ENCODE assay signal across 8 cellular contexts in genomic region chr19:48624067-48624594, GRCh38. TPM values are rescaled to one million over a fixed set of nuclear protein-coding genes. Genes with fewer than 3 reads are reported as not detected.
DNase-seq lines count a peak whose midpoint lies in the region; ATAC-seq and TF ChIP-seq lines count a peak whose summit lies in the region.

No MANE protein-coding gene starts in this region.

- H4K20me1 ChIP-seq in neural cell (ENCODE audit: insufficient read depth), result no peaks in the 10 kb centered on the region

- peaks cover 37% of the 10 kb centered on the region for H3K36me3 Mint-ChIP-seq in stimulated activated naive CD8-positive, alpha-beta T cell treated with anti-CD3 and anti-CD28 coated beads, Interleukin-15, Interleukin-2, amounts not matched to agents 100 ng/mL and 50 ng/mL, for 24 hours (ENCODE audit: low read depth)

- H3K27me3 ChIP-seq in RWPE2 (ENCODE audit: insufficient read depth, poor library complexity, severe bottlenecking) (no peaks in the 10 kb centered on the region), neural cell (ENCODE audit: insufficient read depth, low read depth, low read length) (no peaks in the 10 kb centered on the region)

- H3K9me3 ChIP-seq in RWPE2 (ENCODE audit: severe bottlenecking) (no peaks in the 10 kb centered on the region), neural cell (ENCODE audit: low read length) (no peaks in the 10 kb centered on the region)

- no peaks in the 10 kb centered on the region for H3K27me3 Mint-ChIP-seq in stimulated activated naive CD8-positive, alpha-beta T cell treated with anti-CD3 and anti-CD28 coated beads, Interleukin-15, Interleukin-2, amounts not matched to agents 100 ng/mL and 50 ng/mL, for 24 hours

- H3K4me2 ChIP-seq in neural cell (ENCODE audit: low read length), result peak overlapping the region; percentile 93

- TF ChIP-seq EP300 in neural cell (conservative IDR thresholded peaks at IDR 0.05; ENCODE audit: poor library complexity, severe bottlenecking), result peak; percentile 29

- no peaks in the 10 kb centered on the region for H3K9me3 Mint-ChIP-seq in stimulated activated naive CD8-positive, alpha-beta T cell treated with anti-CD3 and anti-CD28 coated beads, Interleukin-15, Interleukin-2, amounts not matched to agents 100 ng/mL and 50 ng/mL, for 24 hours

- H3K27ac Mint-ChIP-seq in stimulated activated naive CD8-positive, alpha-beta T cell treated with anti-CD3 and anti-CD28 coated beads, Interleukin-15, Interleukin-2, amounts not matched to agents 100 ng/mL and 50 ng/mL, for 24 hours, result peak overlapping the region; percentile 95

- in situ Hi-C loops in KBM-7 (cut with MboI; ENCODE audit: low pct_unique_long_range_greater_than_20kb, low sequenced_read_pairs), result no loop called here

- H3K36me3 ChIP-seq in RWPE2 (ENCODE audit: low read depth) (peaks cover 4% of the 10 kb centered on the region; the same call in 1 of the 2 replicates), neural cell (ENCODE audit: insufficient read depth, low read length) (no peaks in the 10 kb centered on the region)

- peaks cover 5% of the 10 kb centered on the region for H3F3A ChIP-seq in neural cell (ENCODE audit: insufficient read depth, low read length, poor library complexity, severe bottlenecking)

- H3K27ac ChIP-seq in RWPE2 (ENCODE audit: poor library complexity, severe bottlenecking) (peak overlapping the region; percentile 27), neural cell (ENCODE audit: low read length) (peak overlapping the region; percentile 93)

- H3K4me3 ChIP-seq in RWPE2 (ENCODE audit: severe bottlenecking) (peak overlapping the region; percentile 6), neural cell (ENCODE audit: low read length) (peak overlapping the region; percentile 90)

- no peak for TF ChIP-seq CTCF in RWPE2 (IDR thresholded peaks at IDR 0.05; ENCODE audit: poor library complexity, severe bottlenecking)
- TF ChIP-seq CTCF in neural cell (IDR thresholded peaks at IDR 0.05; ENCODE audit: poor library complexity, severe bottlenecking), result no peak

- H3K4me3 Mint-ChIP-seq in stimulated activated naive CD8-positive, alpha-beta T cell treated with anti-CD3 and anti-CD28 coated beads, Interleukin-15, Interleukin-2, amounts not matched to agents 100 ng/mL and 50 ng/mL, for 24 hours, result peak overlapping the region; percentile 86

- peak overlapping the region; percentile 32 for H2AFZ ChIP-seq in neural cell (ENCODE audit: low read depth, low read length)

- peaks cover 16% of the 10 kb centered on the region for H3K79me2 ChIP-seq in neural cell (replicated peaks; ENCODE audit: insufficient read depth, low read length)

- H3K9ac ChIP-seq in neural cell (ENCODE audit: low read length), result peak overlapping the region; percentile 94

- TF ChIP-seq RAD21 in neural cell (conservative IDR thresholded peaks at IDR 0.05), result no peak

- ATAC-seq in GM21423 (IDR thresholded peaks at IDR 0.05; ENCODE audit: unreplicated experiment) (peak; percentile 59), RWPE2 (ENCODE audit: low read depth) (peak; percentile 83)

- DNase-seq in CMK (ENCODE audit: low read depth) (peak; percentile 96), KBM-7 (peak; percentile 97), RWPE2 (ENCODE audit: low spot score) (peak; percentile 97), fibroblast of the conjunctiva (ENCODE audit: low read depth) (peak; percentile 95)
- peak; percentile 94 for DNase-seq in activated gamma-delta T cell treated with anti-CD3 and anti-CD28 coated beads, Interleukin-2, amount 50 U/mL, for 16 hours (ENCODE audit: low read depth)

- no peaks in the 10 kb centered on the region for H3K9me2 ChIP-seq in neural cell (ENCODE audit: insufficient read depth, low read length)

- peaks cover 7% of the 10 kb centered on the region for H3K4me1 ChIP-seq in RWPE2 (ENCODE audit: insufficient read depth, poor library complexity, severe bottlenecking)

- peaks cover 61% of the 10 kb centered on the region for H3K4me1 Mint-ChIP-seq in stimulated activated naive CD8-positive, alpha-beta T cell treated with anti-CD3 and anti-CD28 coated beads, Interleukin-15, Interleukin-2, amounts not matched to agents 100 ng/mL and 50 ng/mL, for 24 hours (ENCODE audit: low read depth)

TF ChIP-seq in neural cell, 6 proteins besides CTCF, POLR2A, EP300 and RAD21:
- TF ChIP-seq SMC3 (conservative IDR thresholded peaks at IDR 0.05; ENCODE audit: poor library complexity), result no peak
- peak; percentile 84 for TF ChIP-seq POLR2AphosphoS5 (IDR thresholded peaks at IDR 0.05)
- peak; percentile 28 for TF ChIP-seq TAF1 (IDR thresholded peaks at IDR 0.05; ENCODE audit: low read depth)
- TF ChIP-seq REST (IDR thresholded peaks at IDR 0.05; ENCODE audit: borderline replicate concordance), result no peak
- no peak for TF ChIP-seq EZH2 (IDR thresholded peaks at IDR 0.05; ENCODE audit: borderline replicate concordance, insufficient read depth, low read length, poor library complexity, severe bottlenecking)
- peak; percentile 51 for TF ChIP-seq MXI1 (conservative IDR thresholded peaks at IDR 0.05; ENCODE audit: poor library complexity, severe bottlenecking)
TF ChIP-seq in neural cell: peak in this region for 3.

RNA-seq across cellular contexts. Expression of gene SPHK2, which starts 4.8 kb away (rescaled TPM):
- polyA plus RNA-seq in neural cell, result 22.6 and 32.6 TPM in 2 replicates
- 28.5 and 31.7 TPM in 2 replicates for polyA minus RNA-seq in neural cell

RNA-seq across cellular contexts. Expression of gene RPL18, which starts 5.2 kb away (rescaled TPM):
- 2,102 and 2,180 TPM in 2 replicates for polyA plus RNA-seq in neural cell
- 717 and 772 TPM in 2 replicates for polyA minus RNA-seq in neural cell

RNA-seq across cellular contexts. Expression of gene FAM83E, which starts 9.3 kb away (rescaled TPM):
- 0.73 and 1.2 TPM in 2 replicates for polyA plus RNA-seq in neural cell
- 6.1 TPM in 1 of 2 replicates, not detected in the other for polyA minus RNA-seq in neural cell

RNA-seq across cellular contexts. Expression of gene DBP, which starts 13.0 kb away (rescaled TPM):
- polyA plus RNA-seq in neural cell, result 1.0 and 3.6 TPM in 2 replicates
- polyA minus RNA-seq in neural cell, result 5.4 TPM in 2 replicates

RNA-seq across cellular contexts. Expression of gene SPACA4, which starts 17.6 kb away (rescaled TPM):
- not detected in 2 replicates for polyA plus RNA-seq in neural cell
- not detected in 2 replicates for polyA minus RNA-seq in neural cell

Comparison
In these comparisons a context has a peak if more than half of its experiments do, and no peak if none do; other contexts are left out.
1. Peak in every context shown above with its lines: DNase-seq, ATAC-seq, H3K4me3 ChIP-seq and H3K27ac ChIP-seq.